Comparison of ENCODE assay signal across 29 cellular contexts in the genomic region with DNA sequence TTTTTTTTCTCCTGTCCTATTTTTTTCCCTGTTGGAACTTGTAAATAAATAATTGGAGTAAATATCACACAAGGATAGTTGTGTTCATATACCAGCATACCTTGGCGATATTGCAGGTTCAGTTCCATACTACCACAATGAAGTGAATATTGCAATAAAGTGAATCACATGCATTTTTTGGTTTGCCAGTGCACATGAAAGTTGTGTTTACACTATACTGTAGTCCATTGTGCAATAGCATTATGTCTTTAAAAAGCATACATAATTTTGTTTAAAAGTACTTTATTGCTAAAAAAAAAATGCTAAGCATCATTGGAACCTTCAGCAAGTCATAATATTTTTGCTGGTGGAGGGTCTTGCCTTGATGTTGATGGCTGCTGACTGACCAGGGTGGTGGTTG.
"Had no signal": no experiment of that assay in that cellular context is flagged by ENCODE, and none has a peak within 500 bp of the region (broad histone marks: within the 10 kb centered on the region; RNA-seq: fewer than 3 reads in every experiment).

No MANE protein-coding gene starts in this region.

- H3K4me1 Mint-ChIP-seq: endodermal cell; immature natural killer cell; naive B cell; naive thymus-derived CD8-positive, alpha-beta T cell had no signal

- H3K4me3 Mint-ChIP-seq: dendritic cell treated with granulocyte-macrophage colony-stimulating factor and Interleukin-4, amounts not matched to agents 40 ng/mL and 50 ng/mL, for 4 days; effector memory CD8-positive, alpha-beta T cell; endodermal cell; immature natural killer cell; mesothelial cell of epicardium; naive B cell; naive thymus-derived CD8-positive, alpha-beta T cell had no signal

- H3K4me3 ChIP-seq: colonic mucosa, esophagus squamous epithelium, gastroesophageal sphincter, heart left ventricle, hepatocyte, left lung, lower lobe of right lung, mucosa of descending colon had no signal

- H3K27me3 Mint-ChIP-seq: dendritic cell treated with granulocyte-macrophage colony-stimulating factor and Interleukin-4, amounts not matched to agents 40 ng/mL and 50 ng/mL, for 4 days; effector memory CD8-positive, alpha-beta T cell; naive B cell; naive thymus-derived CD8-positive, alpha-beta T cell had no signal

- H3K9me3 ChIP-seq: colonic mucosa, esophagus squamous epithelium, gastroesophageal sphincter, heart left ventricle, left lung, lower lobe of right lung, mucosa of descending colon had no signal

- FAIRE-seq: endometrium, frontal cortex, islet of Langerhans, keratinocyte had no signal

- DNase-seq: colonic mucosa; cortex of kidney; effector CD8-positive, alpha-beta T cell; effector memory CD8-positive, alpha-beta T cell; endodermal cell; erythroblast; esophagus squamous epithelium; foreskin keratinocyte; heart left ventricle; hypothalamus; immature natural killer cell; left cardiac atrium; left lung; left ventricle myocardium superior; lower lobe of right lung; mesenchymal stem cell; mucosa of descending colon; naive B cell; naive thymus-derived CD8-positive, alpha-beta T cell had no signal

- H3K4me1 ChIP-seq: colonic mucosa, esophagus squamous epithelium, foreskin keratinocyte, gastroesophageal sphincter, heart left ventricle, left lung, lower lobe of right lung had no signal

- H3K27ac Mint-ChIP-seq: dendritic cell treated with granulocyte-macrophage colony-stimulating factor and Interleukin-4, amounts not matched to agents 40 ng/mL and 50 ng/mL, for 4 days; effector memory CD8-positive, alpha-beta T cell; endodermal cell; immature natural killer cell; mesothelial cell of epicardium; naive thymus-derived CD8-positive, alpha-beta T cell had no signal

- H3K9me3 Mint-ChIP-seq: endodermal cell had no signal

- ATAC-seq: effector memory CD8-positive, alpha-beta T cell; esophagus mucosa; foreskin keratinocyte; gastroesophageal sphincter; heart left ventricle; left cardiac atrium; left lung; left ventricle myocardium superior; lower lobe of right lung; mucosa of descending colon; naive thymus-derived CD8-positive, alpha-beta T cell had no signal

- H3K36me3 ChIP-seq: colonic mucosa, esophagus squamous epithelium, gastroesophageal sphincter, heart left ventricle, left lung, lower lobe of right lung had no signal

- H3K27ac ChIP-seq: colonic mucosa, epithelial cell of prostate, esophagus squamous epithelium, foreskin keratinocyte, gastroesophageal sphincter, heart left ventricle, hepatocyte, left lung, lower lobe of right lung had no signal

- H3K27me3 ChIP-seq: colonic mucosa, esophagus squamous epithelium, foreskin keratinocyte, gastroesophageal sphincter, heart left ventricle, hepatocyte, left lung had no signal
